Comparison of ENCODE assay signal across 1 cellular context in the genomic region with DNA sequence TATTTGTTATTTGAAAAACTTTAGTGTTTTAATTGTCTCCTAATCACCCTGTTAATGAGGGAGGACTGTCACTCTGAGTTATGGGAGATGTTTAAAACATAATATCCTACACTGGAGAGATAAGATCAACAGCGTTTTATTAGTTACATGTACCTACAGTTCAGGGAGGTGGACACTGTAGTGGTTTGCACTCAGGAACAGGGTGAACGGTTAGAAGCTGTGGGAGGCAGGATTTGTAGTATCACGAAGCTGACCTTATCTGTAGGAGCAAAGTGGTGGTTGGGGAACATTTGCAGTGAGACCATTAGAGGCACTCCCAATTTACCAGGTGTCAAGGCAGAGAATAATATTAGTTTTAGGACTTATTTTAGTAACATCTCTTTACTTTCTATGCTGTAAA.
TF ChIP-seq lines count a peak whose summit lies in the region.

No MANE protein-coding gene starts in this region.

TF ChIP-seq in K562, 482 proteins besides CTCF, POLR2A, EP300 and RAD21:
- no peak for TF ChIP-seq E2F1 (CRISPR knock-in tag; IDR thresholded peaks at IDR 0.05)
- TF ChIP-seq ERF (CRISPR knock-in tag; IDR thresholded peaks at IDR 0.05): no peak
- peak; percentile 16 for TF ChIP-seq MEIS2 (IDR thresholded peaks at IDR 0.05; ENCODE audit: partially characterized antibody)
- no peak for TF ChIP-seq E4F1 (CRISPR knock-in tag; IDR thresholded peaks at IDR 0.05; ENCODE audit: borderline replicate concordance)
- peak; percentile 19 for TF ChIP-seq DACH1 (IDR thresholded peaks at IDR 0.05; ENCODE audit: partially characterized antibody)
- no peak for TF ChIP-seq PHB2 (IDR thresholded peaks at IDR 0.05; ENCODE audit: low read depth)
- no peak for TF ChIP-seq ZSCAN29 (IDR thresholded peaks at IDR 0.05)
- no peak for TF ChIP-seq THRAP3 (IDR thresholded peaks at IDR 0.05; ENCODE audit: borderline replicate concordance)
